Comparison of ENCODE assay signal across 17 cellular contexts in genomic region chr14:54836231-54836630, GRCh38.
DNase-seq lines count a peak whose midpoint lies in the region; ATAC-seq and TF ChIP-seq lines count a peak whose summit lies in the region.
"Had no signal": no experiment of that assay in that cellular context is flagged by ENCODE, and none has a peak within 500 bp of the region (broad histone marks: within the 10 kb centered on the region; RNA-seq: fewer than 3 reads in every experiment).

No MANE protein-coding gene starts in this region.

- no peak overlapping the region for H3K4me3 Mint-ChIP-seq in stimulated activated naive B cell treated with anti-CD40 and anti-IgM and Interleukin-4, amounts not matched to agents 10 μg/mL and 1 μg/mL and 100 μg/mL, for 72 hours
- H3K4me3 Mint-ChIP-seq in stimulated activated naive CD8-positive, alpha-beta T cell treated with anti-CD3 and anti-CD28 coated beads, Interleukin-15, amount 100 ng/mL, for 72 hours, result no peak overlapping the region
- H3K4me3 Mint-ChIP-seq: CD4-positive, alpha-beta T cell; CD8-positive, alpha-beta T cell had no signal

- H3K36me3 ChIP-seq in BE2C (no peaks in the 10 kb centered on the region), suprapubic skin (no peaks in the 10 kb centered on the region)

- TF ChIP-seq CTCF in BE2C (IDR thresholded peaks at IDR 0.05; ENCODE audit: low read depth, low read length), result no peak
- TF ChIP-seq CTCF in suprapubic skin (IDR thresholded peaks at IDR 0.05), result no peak

- no peak for TF ChIP-seq EP300 in suprapubic skin (IDR thresholded peaks at IDR 0.05)

- peak overlapping the region; percentile 42 for H3K27ac Mint-ChIP-seq in stimulated activated naive B cell treated with anti-CD40 and anti-IgM and Interleukin-4, amounts not matched to agents 10 μg/mL and 1 μg/mL and 100 μg/mL, for 72 hours
- H3K27ac Mint-ChIP-seq in stimulated activated naive CD8-positive, alpha-beta T cell treated with anti-CD3 and anti-CD28 coated beads, Interleukin-15, amount 100 ng/mL, for 72 hours, result peak overlapping the region in 1 of 2 donors; percentile 16
- H3K27ac Mint-ChIP-seq: CD4-positive, alpha-beta T cell; CD8-positive, alpha-beta T cell had no signal

- H3K27ac ChIP-seq in suprapubic skin, result no peak overlapping the region
- H3K27ac ChIP-seq: BLaER1 treated with 17β-estradiol and CSF1 and Interleukin-3, amounts not matched to agents 10 nM and 100 nM; C4-2B had no signal

- peak; percentile 51 for DNase-seq in BE2C
- peak; percentile 30 for DNase-seq in SK-N-DZ (ENCODE audit: low spot score)
- DNase-seq in stimulated activated naive B cell treated with anti-CD40 and anti-IgM and Interleukin-4, amounts not matched to agents 10 μg/mL and 1 μg/mL and 100 μg/mL, for 72 hours, result no peak
- DNase-seq in stimulated activated naive CD8-positive, alpha-beta T cell treated with anti-CD3 and anti-CD28 coated beads, Interleukin-15, amount 100 ng/mL, for 72 hours, result no peak
- DNase-seq in T-helper 2 cell, result no peak
- no peak for DNase-seq in suprapubic skin (ENCODE audit: low spot score in 2 of 2)
- DNase-seq: 8988T; ACHN; Caco-2; Calu3; CD4-positive, alpha-beta T cell; CD8-positive, alpha-beta T cell; DMS79 treated with DMSO at 0.1 percent for 48 hours; GF-D8 had no signal

- H3K4me1 ChIP-seq in BE2C (peaks cover 14% of the 10 kb centered on the region), suprapubic skin (peaks cover 11% of the 10 kb centered on the region)

- no peaks in the 10 kb centered on the region for H3K4me1 Mint-ChIP-seq in stimulated activated naive B cell treated with anti-CD40 and anti-IgM and Interleukin-4, amounts not matched to agents 10 μg/mL and 1 μg/mL and 100 μg/mL, for 72 hours
- H3K4me1 Mint-ChIP-seq in stimulated activated naive CD8-positive, alpha-beta T cell treated with anti-CD3 and anti-CD28 coated beads, Interleukin-15, amount 100 ng/mL, for 72 hours, result no peaks in the 10 kb centered on the region

- H3K9me3 Mint-ChIP-seq in stimulated activated naive B cell treated with anti-CD40 and anti-IgM and Interleukin-4, amounts not matched to agents 10 μg/mL and 1 μg/mL and 100 μg/mL, for 72 hours, result peaks cover under 1 to 2% of the 10 kb centered on the region in 2 donors
- peaks cover 0 to under 1% of the 10 kb centered on the region in 2 donors for H3K9me3 Mint-ChIP-seq in stimulated activated naive CD8-positive, alpha-beta T cell treated with anti-CD3 and anti-CD28 coated beads, Interleukin-15, amount 100 ng/mL, for 72 hours
- H3K9me3 Mint-ChIP-seq: CD4-positive, alpha-beta T cell; CD8-positive, alpha-beta T cell had no signal

- peaks cover 0 to 5% of the 10 kb centered on the region in 2 donors for H3K27me3 Mint-ChIP-seq in stimulated activated naive B cell treated with anti-CD40 and anti-IgM and Interleukin-4, amounts not matched to agents 10 μg/mL and 1 μg/mL and 100 μg/mL, for 72 hours
- H3K27me3 Mint-ChIP-seq in stimulated activated naive CD8-positive, alpha-beta T cell treated with anti-CD3 and anti-CD28 coated beads, Interleukin-15, amount 100 ng/mL, for 72 hours, result no peaks in the 10 kb centered on the region
- H3K27me3 Mint-ChIP-seq: CD4-positive, alpha-beta T cell had no signal

- ATAC-seq in SK-N-SH treated with all-trans-retinoic acid at 6 μM for 48 hours, result no peak
- ATAC-seq in stimulated activated naive B cell treated with anti-CD40 and anti-IgM and Interleukin-4, amounts not matched to agents 10 μg/mL and 1 μg/mL and 100 μg/mL, for 72 hours (replicated peaks), result no peak
- no peak for ATAC-seq in stimulated activated naive CD8-positive, alpha-beta T cell treated with anti-CD3 and anti-CD28 coated beads, Interleukin-15, amount 100 ng/mL, for 72 hours
- ATAC-seq: CD8-positive, alpha-beta T cell had no signal

- peaks cover 11 to 22% of the 10 kb centered on the region in 2 donors for H3K36me3 Mint-ChIP-seq in stimulated activated naive B cell treated with anti-CD40 and anti-IgM and Interleukin-4, amounts not matched to agents 10 μg/mL and 1 μg/mL and 100 μg/mL, for 72 hours

- H3K27me3 ChIP-seq in BE2C (no peaks in the 10 kb centered on the region), suprapubic skin (no peaks in the 10 kb centered on the region)
- H3K27me3 ChIP-seq: BLaER1 treated with 17β-estradiol and CSF1 and Interleukin-3, amounts not matched to agents 10 nM and 100 nM had no signal

- TF ChIP-seq POLR2A in suprapubic skin (IDR thresholded peaks at IDR 0.05), result no peak

- H3K9me3 ChIP-seq in BE2C, result no peaks in the 10 kb centered on the region
- no peaks in the 10 kb centered on the region for H3K9me3 ChIP-seq in suprapubic skin
- H3K9me3 ChIP-seq: Caco-2 had no signal

- WGBS in suprapubic skin, result 62% methylated on average over 2 of the region's 2 CpGs

- H3K4me3 ChIP-seq in BE2C (ENCODE audit: low read depth, low read length), result no peak overlapping the region
- no peak overlapping the region for H3K4me3 ChIP-seq in suprapubic skin
- H3K4me3 ChIP-seq: BLaER1 treated with 17β-estradiol and CSF1 and Interleukin-3, amounts not matched to agents 10 nM and 100 nM had no signal

TF ChIP-seq in SK-N-SH treated with all-trans-retinoic acid at 6 μM for 48 hours, 23 proteins besides CTCF, POLR2A, EP300 and RAD21:
- TF ChIP-seq RARB (CRISPR knock-in tag; IDR thresholded peaks at IDR 0.05) (no peak), TCF4 (CRISPR knock-in tag; IDR thresholded peaks at IDR 0.05; ENCODE audit: borderline replicate concordance) (peak; percentile 66), ISL1 (CRISPR knock-in tag; IDR thresholded peaks at IDR 0.05) (no peak), TSHZ2 (CRISPR knock-in tag; IDR thresholded peaks at IDR 0.05) (0 out of 2 replicates have a peak, but pooled peaks have one; percentile 35)

Comparison
In these comparisons a context has a peak if more than half of its experiments do, and no peak if none do; other contexts are left out.
1. DNase-seq: peak in BE2C (single experiment) and SK-N-DZ (single experiment); none in stimulated activated naive B cell treated with anti-CD40 and anti-IgM and Interleukin-4, amounts not matched to agents 10 μg/mL and 1 μg/mL and 100 μg/mL, for 72 hours (single experiment), stimulated activated naive CD8-positive, alpha-beta T cell treated with anti-CD3 and anti-CD28 coated beads, Interleukin-15, amount 100 ng/mL, for 72 hours (0 of 2), T-helper 2 cell (0 of 5) and suprapubic skin (0 of 2).